In genomic region chr19:36876993-36877938, GRCh38 we compare ENCODE assay signal across 1 cellular context.
A peak's percentile ranks its signal among the peaks of the same experiment; 100 is the strongest.
TF ChIP-seq lines count a peak whose summit lies in the region.

No MANE protein-coding gene starts in this region.

TF ChIP-seq in H1, 55 proteins besides CTCF, POLR2A, EP300 and RAD21:
- TF ChIP-seq E2F6 (IDR thresholded peaks at IDR 0.05) (no peak), ZNF274 (IDR thresholded peaks at IDR 0.05; ENCODE audit: borderline replicate concordance, extremely low read depth, low read length) (peak; percentile 97)
